ENCODE assay signal across 24 cellular contexts in the genomic region with DNA sequence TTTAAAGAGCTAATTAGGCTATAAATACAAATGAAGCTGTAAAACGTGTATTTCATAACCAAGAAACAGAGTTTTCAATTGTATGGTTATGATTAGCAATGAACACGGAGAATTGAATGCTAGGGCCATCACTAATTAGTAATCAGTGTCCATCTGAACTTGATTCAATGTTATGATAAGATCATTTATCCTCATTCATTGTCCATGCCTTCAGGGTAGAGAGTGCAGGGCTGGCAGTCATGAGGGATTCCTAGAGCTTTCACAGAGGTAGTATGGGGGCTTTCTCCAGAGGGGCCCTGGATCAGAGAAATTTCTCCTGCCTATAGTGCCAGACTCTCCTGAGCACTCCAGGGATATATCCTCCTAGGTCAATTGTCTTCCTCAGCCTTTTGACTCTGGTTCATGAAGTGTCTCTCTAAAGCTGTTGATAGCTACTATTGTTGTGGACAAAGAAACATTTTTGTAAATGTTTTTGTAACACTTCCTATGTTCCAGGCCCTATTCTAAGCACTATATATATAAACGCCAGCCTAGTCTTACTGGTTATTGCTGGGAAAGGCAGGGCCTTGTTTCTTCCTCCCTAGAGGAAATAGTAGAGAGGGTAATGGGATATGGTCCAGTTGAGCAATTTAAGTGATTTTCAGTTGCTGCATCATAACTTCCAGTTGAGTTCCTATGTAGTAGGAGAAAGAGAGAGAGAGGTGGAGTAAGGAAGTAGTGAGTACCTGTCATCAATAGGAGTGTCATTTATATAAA.
A peak's percentile ranks its signal among the peaks of the same experiment; 100 is the strongest.
DNase-seq lines count a peak whose midpoint lies in the region; ATAC-seq and TF ChIP-seq lines count a peak whose summit lies in the region.
"Had no signal": no experiment of that assay in that cellular context is flagged by ENCODE, and none has a peak within 500 bp of the region (broad histone marks: within the 10 kb centered on the region; RNA-seq: fewer than 3 reads in every experiment).

No MANE protein-coding gene starts in this region.

- CTCF ChIA-PET in SK-N-SH (lab: Yijun Ruan, JAX): interaction anchor here (1.2 kb wide), 1 partner anchor 13 kb away, joined by 3 read pairs; no protein-coding TSS in a partner anchor

- TF ChIP-seq EP300 in SK-N-SH (IDR thresholded peaks at IDR 0.05; ENCODE audit: borderline replicate concordance in 1 of 2, low read depth in 1 of 2, low read length in 1 of 2): peak in 1 of 2 experiments; percentile 53; a peak in 1 of 4 replicates

- H3K9ac ChIP-seq in SK-N-SH: no peak overlapping the region
- H3K9ac ChIP-seq: BLaER1 treated with 17β-estradiol and CSF1 and Interleukin-3, amounts not matched to agents 10 nM and 100 nM had no signal

- no peaks in the 10 kb centered on the region for H4K20me1 ChIP-seq in SK-N-SH (ENCODE audit: insufficient read depth)
- H4K20me1 ChIP-seq: BLaER1 treated with 17β-estradiol and CSF1 and Interleukin-3, amounts not matched to agents 10 nM and 100 nM had no signal

- intact Hi-C loops in left ventricle myocardium inferior (cut with micrococcal nuclease): no loop called here
- intact Hi-C loops in right cardiac atrium (cut with DNase I): no loop called here

- no peak for TF ChIP-seq CTCF in left ventricle myocardium inferior (IDR thresholded peaks at IDR 0.05; ENCODE audit: borderline replicate concordance)
- TF ChIP-seq CTCF in SK-N-SH (IDR thresholded peaks at IDR 0.05): no peak

- H3K27me3 ChIP-seq in left ventricle myocardium inferior (ENCODE audit: low read depth) (no peaks in the 10 kb centered on the region), right cardiac atrium (ENCODE audit: control insufficient read depth, insufficient read depth) (no peaks in the 10 kb centered on the region), SK-N-SH (ENCODE audit: insufficient read depth) (no peaks in the 10 kb centered on the region)
- H3K27me3 ChIP-seq: BE2C; BLaER1 treated with 17β-estradiol and CSF1 and Interleukin-3, amounts not matched to agents 10 nM and 100 nM had no signal

- H3F3A ChIP-seq in SK-N-SH (replicated peaks; ENCODE audit: insufficient read depth): no peaks in the 10 kb centered on the region

- POLR2A ChIA-PET in SK-N-SH (lab: Yijun Ruan, JAX): no interaction called here

- peak overlapping the region; percentile 33 for H3K27ac ChIP-seq in left ventricle myocardium inferior (replicated peaks)
- H3K27ac ChIP-seq in right cardiac atrium (ENCODE audit: low read length): no peak overlapping the region
- no peak overlapping the region for H3K27ac ChIP-seq in SK-N-SH (ENCODE audit: low read depth in 2 of 2, low read length in 1 of 2)
- H3K27ac ChIP-seq: BLaER1 treated with 17β-estradiol and CSF1 and Interleukin-3, amounts not matched to agents 10 nM and 100 nM had no signal

- no peak overlapping the region for H2AFZ ChIP-seq in SK-N-SH (ENCODE audit: low read depth)

- H3K9me3 ChIP-seq in left ventricle myocardium inferior (replicated peaks): no peaks in the 10 kb centered on the region
- no peaks in the 10 kb centered on the region for H3K9me3 ChIP-seq in right cardiac atrium (ENCODE audit: control insufficient read depth, low read length)
- H3K9me3 ChIP-seq in SK-N-SH: no peaks in the 10 kb centered on the region
- H3K9me3 ChIP-seq: A549; BE2C; BLaER1 treated with 17β-estradiol and CSF1 and Interleukin-3, amounts not matched to agents 10 nM and 100 nM; HAP-1 had no signal

- DNase-seq in left ventricle myocardium inferior (no peak), right cardiac atrium (no peak), SK-N-SH (peak; percentile 10), dermis blood vessel endothelial cell (peak; percentile 50), lung microvascular endothelial cell (ENCODE audit: low read depth in 2 of 2) (peak; percentile 26 to 56), NCI-H2081 (lab: John Stamatoyannopoulos, UW) (no peak)
- DNase-seq: 8988T; ACHN; AML-193; BE2C; CD4-positive, alpha-beta T cell; CD8-positive, alpha-beta memory T cell; DMS 273 treated with DMSO at 0.1 percent for 48 hours; DMS79; EL; GDM1; GOT3; HFFc6 had no signal

- H3K4me3 ChIP-seq in left ventricle myocardium inferior (no peak overlapping the region), right cardiac atrium (ENCODE audit: low read length) (no peak overlapping the region), SK-N-SH (ENCODE audit: low read depth in 2 of 2, low read length in 1 of 2) (no peak overlapping the region)
- H3K4me3 ChIP-seq: A549; BLaER1 treated with 17β-estradiol and CSF1 and Interleukin-3, amounts not matched to agents 10 nM and 100 nM; GM12878; HAP-1 had no signal

- H3K4me1 ChIP-seq in left ventricle myocardium inferior (no peaks in the 10 kb centered on the region), right cardiac atrium (ENCODE audit: control insufficient read depth, insufficient read depth, low read length) (no peaks in the 10 kb centered on the region), SK-N-SH (ENCODE audit: control insufficient read depth in 1 of 2, insufficient read depth in 2 of 2, low read depth in 1 of 2, low read length in 1 of 2) (no peaks in the 10 kb centered on the region; a peak in 1 of 4 replicates)
- H3K4me1 ChIP-seq: BE2C, HAP-1 had no signal

- H3K79me2 ChIP-seq in SK-N-SH (ENCODE audit: insufficient read depth): no peaks in the 10 kb centered on the region

- no peak for TF ChIP-seq RAD21 in SK-N-SH (IDR thresholded peaks at IDR 0.05; ENCODE audit: low read length)

- no peak for ATAC-seq in right cardiac atrium
- ATAC-seq in GM18517 (IDR thresholded peaks at IDR 0.05; ENCODE audit: unreplicated experiment): no peak
- no peak for ATAC-seq in HG03460 (IDR thresholded peaks at IDR 0.05; ENCODE audit: unreplicated experiment)
- ATAC-seq: A549, GM12878 had no signal

- 80% methylated on average over 3 of the region's 3 CpGs for WGBS in right cardiac atrium
- WGBS in SK-N-SH (ENCODE audit: low lambda C conversion rate): 75% methylated on average over 3 of the region's 3 CpGs

- no peak overlapping the region for H3K4me2 ChIP-seq in SK-N-SH
- H3K4me2 ChIP-seq: A549; BLaER1 treated with 17β-estradiol and CSF1 and Interleukin-3, amounts not matched to agents 10 nM and 100 nM had no signal

- no peaks in the 10 kb centered on the region for H3K9me2 ChIP-seq in SK-N-SH

- H3K36me3 ChIP-seq in left ventricle myocardium inferior (no peaks in the 10 kb centered on the region), SK-N-SH (replicated peaks in 1 of 2; ENCODE audit: control insufficient read depth in 1 of 2, insufficient read depth in 2 of 2, low read length in 1 of 2) (no peaks in the 10 kb centered on the region)
- H3K36me3 ChIP-seq: BE2C; BLaER1 treated with 17β-estradiol and CSF1 and Interleukin-3, amounts not matched to agents 10 nM and 100 nM; HAP-1 had no signal

TF ChIP-seq in SK-N-SH, 30 proteins besides CTCF, POLR2A, EP300 and RAD21:
- TF ChIP-seq, protein P1, sequence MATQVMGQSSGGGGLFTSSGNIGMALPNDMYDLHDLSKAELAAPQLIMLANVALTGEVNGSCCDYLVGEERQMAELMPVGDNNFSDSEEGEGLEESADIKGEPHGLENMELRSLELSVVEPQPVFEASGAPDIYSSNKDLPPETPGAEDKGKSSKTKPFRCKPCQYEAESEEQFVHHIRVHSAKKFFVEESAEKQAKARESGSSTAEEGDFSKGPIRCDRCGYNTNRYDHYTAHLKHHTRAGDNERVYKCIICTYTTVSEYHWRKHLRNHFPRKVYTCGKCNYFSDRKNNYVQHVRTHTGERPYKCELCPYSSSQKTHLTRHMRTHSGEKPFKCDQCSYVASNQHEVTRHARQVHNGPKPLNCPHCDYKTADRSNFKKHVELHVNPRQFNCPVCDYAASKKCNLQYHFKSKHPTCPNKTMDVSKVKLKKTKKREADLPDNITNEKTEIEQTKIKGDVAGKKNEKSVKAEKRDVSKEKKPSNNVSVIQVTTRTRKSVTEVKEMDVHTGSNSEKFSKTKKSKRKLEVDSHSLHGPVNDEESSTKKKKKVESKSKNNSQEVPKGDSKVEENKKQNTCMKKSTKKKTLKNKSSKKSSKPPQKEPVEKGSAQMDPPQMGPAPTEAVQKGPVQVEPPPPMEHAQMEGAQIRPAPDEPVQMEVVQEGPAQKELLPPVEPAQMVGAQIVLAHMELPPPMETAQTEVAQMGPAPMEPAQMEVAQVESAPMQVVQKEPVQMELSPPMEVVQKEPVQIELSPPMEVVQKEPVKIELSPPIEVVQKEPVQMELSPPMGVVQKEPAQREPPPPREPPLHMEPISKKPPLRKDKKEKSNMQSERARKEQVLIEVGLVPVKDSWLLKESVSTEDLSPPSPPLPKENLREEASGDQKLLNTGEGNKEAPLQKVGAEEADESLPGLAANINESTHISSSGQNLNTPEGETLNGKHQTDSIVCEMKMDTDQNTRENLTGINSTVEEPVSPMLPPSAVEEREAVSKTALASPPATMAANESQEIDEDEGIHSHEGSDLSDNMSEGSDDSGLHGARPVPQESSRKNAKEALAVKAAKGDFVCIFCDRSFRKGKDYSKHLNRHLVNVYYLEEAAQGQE (IDR thresholded peaks at IDR 0.05; ENCODE audit: low read depth, low read length): no peak
- no peak for TF ChIP-seq TCF12 (IDR thresholded peaks at IDR 0.05)
- TF ChIP-seq GATA2 (CRISPR knock-in tag; IDR thresholded peaks at IDR 0.05): peak; percentile 55; the same call in 1 of the 2 replicates

Comparison
In these comparisons a context has a peak if more than half of its experiments do, and no peak if none do; other contexts are left out.
1. DNase-seq: peak in SK-N-SH (single experiment), dermis blood vessel endothelial cell (single experiment) and lung microvascular endothelial cell (2 of 2); none in left ventricle myocardium inferior (single experiment), right cardiac atrium (0 of 3) and NCI-H2081 (0 of 2).